Comparison of ENCODE assay signal across 1 cellular context in the genomic region with DNA sequence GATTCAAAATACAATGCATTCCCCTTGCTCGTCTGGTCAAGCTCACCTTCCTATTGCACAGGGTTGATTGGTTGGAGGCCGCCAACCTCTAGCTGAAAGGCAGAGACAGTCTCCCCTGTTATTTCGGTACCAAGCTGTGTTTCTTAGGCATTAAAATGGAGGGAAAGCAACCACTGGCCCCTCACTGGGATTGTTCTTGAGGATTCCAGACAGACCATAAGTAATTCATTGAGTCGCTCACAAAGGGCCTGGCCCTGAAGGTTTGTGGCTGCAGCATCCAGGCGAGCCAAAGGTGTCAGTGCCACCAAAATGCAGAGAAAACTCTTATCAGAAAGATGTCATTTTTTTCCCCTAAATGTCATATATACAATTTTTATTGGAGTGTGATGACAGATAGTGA.
TF ChIP-seq lines count a peak whose summit lies in the region.

No MANE protein-coding gene starts in this region.

TF ChIP-seq in IMR-90, 13 proteins besides CTCF, POLR2A, EP300 and RAD21 (continued from another document):
- TF ChIP-seq, protein P1, sequence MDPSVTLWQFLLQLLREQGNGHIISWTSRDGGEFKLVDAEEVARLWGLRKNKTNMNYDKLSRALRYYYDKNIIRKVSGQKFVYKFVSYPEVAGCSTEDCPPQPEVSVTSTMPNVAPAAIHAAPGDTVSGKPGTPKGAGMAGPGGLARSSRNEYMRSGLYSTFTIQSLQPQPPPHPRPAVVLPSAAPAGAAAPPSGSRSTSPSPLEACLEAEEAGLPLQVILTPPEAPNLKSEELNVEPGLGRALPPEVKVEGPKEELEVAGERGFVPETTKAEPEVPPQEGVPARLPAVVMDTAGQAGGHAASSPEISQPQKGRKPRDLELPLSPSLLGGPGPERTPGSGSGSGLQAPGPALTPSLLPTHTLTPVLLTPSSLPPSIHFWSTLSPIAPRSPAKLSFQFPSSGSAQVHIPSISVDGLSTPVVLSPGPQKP (IDR thresholded peaks at IDR 0.05; ENCODE audit: borderline replicate concordance, low read depth, low read length): no peak
- TF ChIP-seq RFX5 (IDR thresholded peaks at IDR 0.05; ENCODE audit: low read depth, low read length): no peak
- no peak for TF ChIP-seq USF2 (IDR thresholded peaks at IDR 0.05; ENCODE audit: low read depth, low read length)
- no peak for TF ChIP-seq CHD1 (IDR thresholded peaks at IDR 0.05; ENCODE audit: low read depth, low read length)
- no peak for TF ChIP-seq CEBPB (IDR thresholded peaks at IDR 0.05; ENCODE audit: low read depth, low read length)
- no peak for TF ChIP-seq FOS (IDR thresholded peaks at IDR 0.05; ENCODE audit: low read depth, low read length)
- TF ChIP-seq NFE2L2 (IDR thresholded peaks at IDR 0.05; ENCODE audit: low read depth, low read length): no peak
- no peak for TF ChIP-seq RCOR1 (IDR thresholded peaks at IDR 0.05; ENCODE audit: insufficient replicate concordance, low read length)
